Comparison of ENCODE assay signal across 11 cellular contexts in genomic region chr9:13939129-13939528, GRCh38.
DNase-seq lines count a peak whose midpoint lies in the region; TF ChIP-seq lines count a peak whose summit lies in the region.
"Had no signal": no experiment of that assay in that cellular context is flagged by ENCODE, and none has a peak within 500 bp of the region (broad histone marks: within the 10 kb centered on the region; RNA-seq: fewer than 3 reads in every experiment).

No MANE protein-coding gene starts in this region.

- in situ Hi-C loops in GM23248 (cut with MboI): no loop called here

- H3K4me1 ChIP-seq in GM23248 (ENCODE audit: insufficient read depth) (peaks cover 38% of the 10 kb centered on the region), adipocyte (ENCODE audit: control insufficient read depth, insufficient read depth, low read length) (peaks cover 22% of the 10 kb centered on the region)

- H3K9ac ChIP-seq in GM23248: no peak overlapping the region
- H3K9ac ChIP-seq in adipocyte (ENCODE audit: low read length): peak overlapping the region; percentile 39

- no peak for TF ChIP-seq CTCF in foreskin fibroblast (IDR thresholded peaks at IDR 0.05; ENCODE audit: low read depth, low read length)
- no peak for TF ChIP-seq CTCF in retinal pigment epithelial cell (conservative IDR thresholded peaks at IDR 0.05; ENCODE audit: low read depth, low read length)

- H2AFZ ChIP-seq in GM23248: no peak overlapping the region

- WGBS in GM23248 (ENCODE audit: low coverage in 1 of 2, low lambda C conversion rate in 2 of 2, missing lambda C conversion rate in 2 of 2), 2 experiments: 0% methylated on average over 1 of the region's 1 CpG

- no peaks in the 10 kb centered on the region for H3K79me2 ChIP-seq in GM23248 (ENCODE audit: insufficient read depth)

- no peak overlapping the region for H3K27ac ChIP-seq in GM23248

- no peak overlapping the region for H3K4me3 ChIP-seq in GM23248
- H3K4me3 ChIP-seq in adipocyte (ENCODE audit: low read length): no peak overlapping the region
- no peak overlapping the region for H3K4me3 ChIP-seq in foreskin fibroblast (ENCODE audit: low read depth in 1 of 2, low read length in 2 of 2)
- no peak overlapping the region for H3K4me3 ChIP-seq in retinal pigment epithelial cell (ENCODE audit: low read length)

- no peaks in the 10 kb centered on the region for H4K20me1 ChIP-seq in GM23248 (ENCODE audit: insufficient read depth)

- H3K4me2 ChIP-seq in GM23248 (ENCODE audit: unreplicated experiment): peak overlapping the region; percentile 52

- H3F3A ChIP-seq in GM23248 (ENCODE audit: insufficient read depth): peaks cover 33% of the 10 kb centered on the region

- H3K9me2 ChIP-seq in GM23248 (ENCODE audit: insufficient read depth): no peaks in the 10 kb centered on the region

- DNase-seq in GM23248 (peak; percentile 89), adipocyte (ENCODE audit: low read depth) (peak; percentile 85), foreskin fibroblast (peak; percentile 79 to 90), retinal pigment epithelial cell (ENCODE audit: low read depth) (peak; percentile 71), SIG-M5 treated with dmso at 0.1 percent for 504 hours (lab: John Stamatoyannopoulos, UW; ENCODE audit: unreplicated experiment) (no peak), NCI-H128 (lab: John Stamatoyannopoulos, UW; ENCODE audit: unreplicated experiment) (no peak), NCI-H2107 treated with DMSO at 0.1 percent for 48 hours (lab: John Stamatoyannopoulos, UW; ENCODE audit: unreplicated experiment) (no peak), middle frontal gyrus (ENCODE audit: extremely low spot score, low spot score) (no peak)
- DNase-seq: activated CD4-positive, alpha-beta T cell treated with anti-CD3 and anti-CD28 coated beads, Interleukin-2, amount 50 U/mL, for 1 hour; hippocampal formation; naive thymus-derived CD8-positive, alpha-beta T cell had no signal

- H3K36me3 ChIP-seq in GM23248 (ENCODE audit: low read depth) (no peaks in the 10 kb centered on the region), adipocyte (ENCODE audit: control insufficient read depth, insufficient read depth, low read length, severe bottlenecking) (no peaks in the 10 kb centered on the region)

- H3K27me3 ChIP-seq in GM23248 (replicated peaks; ENCODE audit: insufficient read depth) (no peaks in the 10 kb centered on the region), adipocyte (replicated peaks; ENCODE audit: control insufficient read depth, insufficient read depth, low read length) (no peaks in the 10 kb centered on the region)

- no peaks in the 10 kb centered on the region for H3K9me3 ChIP-seq in GM23248 (ENCODE audit: low read depth)
- H3K9me3 ChIP-seq in adipocyte (ENCODE audit: control insufficient read depth, low read length): no peaks in the 10 kb centered on the region

Comparison
In these comparisons a context has a peak if more than half of its experiments do, and no peak if none do; other contexts are left out.
1. DNase-seq: peak in GM23248 (single experiment), adipocyte (single experiment), foreskin fibroblast (2 of 2) and retinal pigment epithelial cell (single experiment); none in SIG-M5 treated with dmso at 0.1 percent for 504 hours (single experiment), NCI-H128 (single experiment), NCI-H2107 treated with DMSO at 0.1 percent for 48 hours (single experiment) and middle frontal gyrus (single experiment).